In genomic region chr15:63462053-63462452, GRCh38 we compare ENCODE assay signal across 11 cellular contexts. TPM values are rescaled to one million over a fixed set of nuclear protein-coding genes. Genes with fewer than 3 reads are reported as not detected.
DNase-seq lines count a peak whose midpoint lies in the region; ATAC-seq, FAIRE-seq and TF ChIP-seq lines count a peak whose summit lies in the region.
"Had no signal": no experiment of that assay in that cellular context is flagged by ENCODE, and none has a peak within 500 bp of the region (broad histone marks: within the 10 kb centered on the region; RNA-seq: fewer than 3 reads in every experiment).

No MANE protein-coding gene starts in this region.

- peaks cover 6% of the 10 kb centered on the region for H3K4me1 Mint-ChIP-seq in central memory CD8-positive, alpha-beta T cell
- peaks cover 8% of the 10 kb centered on the region for H3K4me1 Mint-ChIP-seq in activated naive CD4-positive, alpha-beta T cell treated with anti-CD3 and anti-CD28 coated beads for 36 hours (ENCODE audit: low read depth)

- peak; percentile 70 for DNase-seq in PC-3
- DNase-seq in central memory CD8-positive, alpha-beta T cell (ENCODE audit: low spot score in 2 of 2): no peak
- DNase-seq in HepG2 (ENCODE audit: low spot score): no peak
- no peak for DNase-seq in NCI-H187 (lab: John Stamatoyannopoulos, UW)
- DNase-seq in activated naive CD4-positive, alpha-beta T cell treated with anti-CD3 and anti-CD28 coated beads for 36 hours: no peak
- DNase-seq in stimulated activated CD4-positive, alpha-beta T cell treated with anti-CD3 and anti-CD28 coated beads, Interleukin-4, amount 100 ng/mL, for 4 hours: no peak
- DNase-seq: activated CD4-positive, CD25-positive, alpha-beta regulatory T cell treated with anti-CD3 and anti-CD28 coated beads, Interleukin-2, amount 50 U/mL, for 72 hours; activated T-cell treated with anti-CD3 and anti-CD28 coated beads, Interleukin-2, amount 50 U/mL, for 24 hours; stimulated activated CD4-positive, alpha-beta T cell treated with anti-CD3 and anti-CD28 coated beads, Interleukin-15, amount 100 ng/mL, for 24 hours had no signal

- no peaks in the 10 kb centered on the region for H3F3A ChIP-seq in PC-3 (ENCODE audit: low read length, unreplicated experiment)

- no peak for FAIRE-seq in HepG2 (lab: Jason Lieb, UNC)

- peak overlapping the region; percentile 27; the same call in 1 of the 2 replicates for H3K4me3 ChIP-seq in ACC112 (ENCODE audit: low read depth, low read length)
- H3K4me3 ChIP-seq in PC-3 (ENCODE audit: low read length): no peak overlapping the region; the same call in 1 of the 2 replicates
- H3K4me3 ChIP-seq in HepG2 (replicated peaks in 1 of 3; ENCODE audit: insufficient read depth in 1 of 3, low read depth in 2 of 3, low read length in 3 of 3): no peak overlapping the region

- H3K9me3 ChIP-seq in PC-3 (ENCODE audit: low read length) (no peaks in the 10 kb centered on the region), HepG2 (ENCODE audit: low read length) (no peaks in the 10 kb centered on the region)

- no peaks in the 10 kb centered on the region for H3K9me2 ChIP-seq in PC-3 (replicated peaks; ENCODE audit: low read length)

- H3K79me2 ChIP-seq in ACC112 (ENCODE audit: control insufficient read depth, insufficient read depth, low read length, unreplicated experiment) (no peaks in the 10 kb centered on the region), PC-3 (ENCODE audit: low read length) (no peaks in the 10 kb centered on the region), HepG2 (ENCODE audit: insufficient read depth, low read length) (no peaks in the 10 kb centered on the region)

- H2AFZ ChIP-seq in ACC112 (ENCODE audit: low read length, unreplicated experiment) (peak overlapping the region; percentile 86), PC-3 (ENCODE audit: low read length) (no peak overlapping the region), HepG2 (ENCODE audit: low read length) (no peak overlapping the region)

- ATAC-seq in PC-3: peak; percentile 76
- ATAC-seq in central memory CD8-positive, alpha-beta T cell (replicated peaks; ENCODE audit: extremely low read depth, poor library complexity, severe bottlenecking): no peak
- ATAC-seq in HepG2: no peak
- ATAC-seq in HG03159 (IDR thresholded peaks at IDR 0.05; ENCODE audit: unreplicated experiment): no peak

- 19% methylated on average over 2 of the region's 2 CpGs for WGBS in HepG2 (ENCODE audit: low lambda C conversion rate)

- peak overlapping the region; percentile 47 for H3K27ac Mint-ChIP-seq in central memory CD8-positive, alpha-beta T cell (ENCODE audit: low read depth)
- no peak overlapping the region for H3K27ac Mint-ChIP-seq in activated naive CD4-positive, alpha-beta T cell treated with anti-CD3 and anti-CD28 coated beads for 36 hours
- H3K27ac Mint-ChIP-seq: activated T-cell treated with anti-CD3 and anti-CD28 coated beads, Interleukin-2, amount 50 U/mL, for 24 hours had no signal

- TF ChIP-seq RAD21 in HepG2 (CRISPR knock-in tag; IDR thresholded peaks at IDR 0.05): no peak

- no peaks in the 10 kb centered on the region for H3K36me3 Mint-ChIP-seq in central memory CD8-positive, alpha-beta T cell (ENCODE audit: insufficient read depth)
- no peaks in the 10 kb centered on the region for H3K36me3 Mint-ChIP-seq in activated naive CD4-positive, alpha-beta T cell treated with anti-CD3 and anti-CD28 coated beads for 36 hours (ENCODE audit: low read depth)

- TF ChIP-seq EP300 in HepG2 (IDR thresholded peaks at IDR 0.05; ENCODE audit: low read depth in 2 of 2, low read length in 2 of 2) (no peak), HepG2 (CRISPR knock-in tag; IDR thresholded peaks at IDR 0.05; ENCODE audit: borderline replicate concordance) (no peak)

- no peaks in the 10 kb centered on the region for H3K36me3 ChIP-seq in ACC112 (ENCODE audit: insufficient read depth, low read length)
- no peaks in the 10 kb centered on the region for H3K36me3 ChIP-seq in PC-3 (ENCODE audit: low read depth, low read length)
- H3K36me3 ChIP-seq in HepG2 (replicated peaks in 1 of 2; ENCODE audit: control insufficient read depth in 1 of 2, insufficient read depth in 2 of 2, low read length in 2 of 2): no peaks in the 10 kb centered on the region

- H3K4me1 ChIP-seq in ACC112 (ENCODE audit: control insufficient read depth, insufficient read depth, low read length, unreplicated experiment) (peaks cover 20% of the 10 kb centered on the region), PC-3 (ENCODE audit: insufficient read depth, low read length) (peaks cover 24% of the 10 kb centered on the region), HepG2 (ENCODE audit: insufficient read depth, low read length) (peaks cover 65% of the 10 kb centered on the region)

- H3K27ac ChIP-seq in ACC112 (ENCODE audit: low read depth, low read length) (peak overlapping the region; percentile 17; the same call in 1 of the 2 replicates), PC-3 (ENCODE audit: low read length) (peak overlapping the region; percentile 59), HepG2 (ENCODE audit: extremely low read length, insufficient read depth, low read length) (no peak overlapping the region)

- POLR2A ChIA-PET in PC-3 (lab: Charles Lee; ENCODE audit: unreplicated experiment) (interaction anchor here (0.6 to 0.7 kb wide), 2 partner anchors 48 to 137 kb away, joined by 3 read pairs; no protein-coding TSS in a partner anchor), HepG2 (lab: Yijun Ruan, JAX) (interaction anchor here (0.8 kb wide), 1 partner anchor 42 kb away, joined by 3 read pairs; the partner anchor contains the start of gene USP3)

- H3K4me2 ChIP-seq in PC-3 (ENCODE audit: low read length) (peak overlapping the region; percentile 66), HepG2 (ENCODE audit: low read depth, low read length) (0 out of 2 replicates have a peak overlapping the region, but pooled peaks have one; percentile 82)

- H4K20me1 ChIP-seq in PC-3 (ENCODE audit: low read length): no peaks in the 10 kb centered on the region
- no peaks in the 10 kb centered on the region for H4K20me1 ChIP-seq in HepG2 (ENCODE audit: insufficient read depth, low read length)

- H3K27me3 ChIP-seq in ACC112 (ENCODE audit: insufficient read depth, low read length) (no peaks in the 10 kb centered on the region), PC-3 (ENCODE audit: low read length) (no peaks in the 10 kb centered on the region), HepG2 (ENCODE audit: control insufficient read depth in 1 of 2, insufficient read depth in 2 of 2, low read length in 2 of 2) (no peaks in the 10 kb centered on the region; a peak in 1 of 5 replicates)

- TF ChIP-seq CTCF in PC-3 (conservative IDR thresholded peaks at IDR 0.05; ENCODE audit: low read depth, low read length) (no peak), HepG2 (CRISPR knock-in tag; IDR thresholded peaks at IDR 0.05) (no peak)

- CTCF ChIA-PET in PC-3 (lab: Charles Lee) (no interaction called here), HepG2 (lab: Yijun Ruan, JAX; ENCODE audit: low intra/inter-chr PET ratio, low total read pairs) (no interaction called here)
- CTCF ChIA-PET in activated naive CD4-positive, alpha-beta T cell treated with anti-CD3 and anti-CD28 coated beads for 36 hours (lab: Charles Lee): interaction anchor here (0.9 to 7.4 kb wide), 2 partner anchors 137 to 148 kb away, joined by 4 to 101 read pairs; partner anchors contain the start of gene FBXL22

- no peak for TF ChIP-seq POLR2A in HepG2 (IDR thresholded peaks at IDR 0.05; ENCODE audit: insufficient read depth in 1 of 2, low read depth in 2 of 2, low read length in 2 of 2)

- H3K4me3 Mint-ChIP-seq in central memory CD8-positive, alpha-beta T cell: no peak overlapping the region
- no peak overlapping the region for H3K4me3 Mint-ChIP-seq in activated naive CD4-positive, alpha-beta T cell treated with anti-CD3 and anti-CD28 coated beads for 36 hours
- H3K4me3 Mint-ChIP-seq: activated T-cell treated with anti-CD3 and anti-CD28 coated beads, Interleukin-2, amount 50 U/mL, for 24 hours had no signal

- no peaks in the 10 kb centered on the region for H3K9me3 Mint-ChIP-seq in central memory CD8-positive, alpha-beta T cell
- H3K9me3 Mint-ChIP-seq in activated naive CD4-positive, alpha-beta T cell treated with anti-CD3 and anti-CD28 coated beads for 36 hours: no peaks in the 10 kb centered on the region
- H3K9me3 Mint-ChIP-seq: activated T-cell treated with anti-CD3 and anti-CD28 coated beads, Interleukin-2, amount 50 U/mL, for 24 hours had no signal

- no TSS peak for BruUV-seq in PC-3 (replicated peaks; lab: Mats Ljungman, UMichigan)
- BruUV-seq in HepG2 (replicated peaks; lab: Mats Ljungman, UMichigan): no TSS peak

- peaks cover 26% of the 10 kb centered on the region for H3K27me3 Mint-ChIP-seq in central memory CD8-positive, alpha-beta T cell
- no peaks in the 10 kb centered on the region for H3K27me3 Mint-ChIP-seq in activated naive CD4-positive, alpha-beta T cell treated with anti-CD3 and anti-CD28 coated beads for 36 hours (ENCODE audit: low read depth)
- H3K27me3 Mint-ChIP-seq: activated T-cell treated with anti-CD3 and anti-CD28 coated beads, Interleukin-2, amount 50 U/mL, for 24 hours had no signal

- no peak overlapping the region for H3K9ac ChIP-seq in PC-3 (ENCODE audit: low read length)
- no peak overlapping the region for H3K9ac ChIP-seq in HepG2 (ENCODE audit: insufficient read depth, low read depth, low read length)

- in situ Hi-C loops in HepG2 (cut with HindIII; ENCODE audit: extremely low pct_ligation_motif_present, low pct_unique_long_range_greater_than_20kb): no loop called here

- intact Hi-C loops in PC-3 (cut with micrococcal nuclease) (loop anchor here (5.0 to 10.0 kb wide), 2 partner anchors 57 to 175 kb away; no protein-coding TSS in a partner anchor), HepG2 (cut with micrococcal nuclease; ENCODE audit: unreplicated experiment) (loop anchor here (5.0 kb wide), 1 partner anchor 175 kb away; no protein-coding TSS in a partner anchor)
- intact Hi-C loops in activated naive CD4-positive, alpha-beta T cell treated with anti-CD3 and anti-CD28 coated beads for 36 hours (cut with micrococcal nuclease): loop anchor here (10.0 kb wide), 1 partner anchor 293 kb away; no protein-coding TSS in a partner anchor

RNA-seq across cellular contexts. Expression of gene USP3, which starts 42.3 kb away (rescaled TPM):
- total RNA-seq in PC-3 (2014; rRNA removed): 26.9 and 27.3 TPM in 2 replicates
- 55.9 and 61.2 TPM in 2 replicates for total RNA-seq in HepG2 (2016; rRNA removed; fragmentation: Illumina TruSeq; extraction: Trizol)
- 201 and 217 TPM in 2 replicates for total RNA-seq in HepG2 (2016; cell fraction: cytosol; rRNA removed; fragmentation: Illumina TruSeq; extraction: Trizol; ENCODE audit: low read depth)
- total RNA-seq in HepG2 (2016; cell fraction: insoluble cytoplasmic fraction; rRNA removed; fragmentation: Illumina TruSeq; extraction: Trizol): 52.9 and 64.6 TPM in 2 replicates
- 111 and 117 TPM in 2 replicates for total RNA-seq in HepG2 (2016; cell fraction: membrane; rRNA removed; fragmentation: Illumina TruSeq; extraction: Trizol)
- 87.7 and 94.7 TPM in 2 replicates for total RNA-seq in HepG2 (2016; cell fraction: nucleus; rRNA removed; fragmentation: Illumina TruSeq; extraction: Trizol)
- 14.3 and 16.0 TPM in 2 replicates for polyA plus RNA-seq in HepG2 (2011; rRNA removed)
- 10.3 and 13.3 TPM in 2 replicates for polyA plus RNA-seq in HepG2 (2011; cell fraction: cytosol; rRNA removed)
- polyA plus RNA-seq in HepG2 (2011; cell fraction: nucleus; rRNA removed): 39.8 and 44.5 TPM in 2 replicates
- polyA plus RNA-seq in HepG2 (2012): 36.2 and 40.8 TPM in 2 replicates
- polyA plus RNA-seq in HepG2 (2016; cell fraction: cytosol; fragmentation: Illumina TruSeq; extraction: Trizol; ENCODE audit: low read depth): 10.3 and 13.7 TPM in 2 replicates
- 42.1 and 42.7 TPM in 2 replicates for polyA plus RNA-seq in HepG2 (2016; cell fraction: insoluble cytoplasmic fraction; fragmentation: Illumina TruSeq; extraction: Trizol; ENCODE audit: low read depth)
- polyA plus RNA-seq in HepG2 (2016; cell fraction: membrane; fragmentation: Illumina TruSeq; extraction: Trizol; ENCODE audit: low read depth): 25.5 and 25.9 TPM in 2 replicates
- polyA plus RNA-seq in HepG2 (2016; cell fraction: nucleus; fragmentation: Illumina TruSeq; extraction: Trizol; ENCODE audit: insufficient read depth, low read depth): 86.8 and 90.5 TPM in 2 replicates
- polyA minus RNA-seq in HepG2 (2011; rRNA and poly(A)+ RNA removed; ENCODE audit: low replicate concordance): 30.9 and 34.8 TPM in 2 replicates
- 30.4 and 30.9 TPM in 2 replicates for polyA minus RNA-seq in HepG2 (2011; cell fraction: cytosol; rRNA and poly(A)+ RNA removed)
- 88.7 and 110 TPM in 2 replicates for polyA minus RNA-seq in HepG2 (2011; cell fraction: nucleus; rRNA and poly(A)+ RNA removed)
- total RNA-seq in activated naive CD4-positive, alpha-beta T cell treated with anti-CD3 and anti-CD28 coated beads for 36 hours: 10 to 100 TPM; 49.9 to 52.2 TPM
